In the genomic region with DNA sequence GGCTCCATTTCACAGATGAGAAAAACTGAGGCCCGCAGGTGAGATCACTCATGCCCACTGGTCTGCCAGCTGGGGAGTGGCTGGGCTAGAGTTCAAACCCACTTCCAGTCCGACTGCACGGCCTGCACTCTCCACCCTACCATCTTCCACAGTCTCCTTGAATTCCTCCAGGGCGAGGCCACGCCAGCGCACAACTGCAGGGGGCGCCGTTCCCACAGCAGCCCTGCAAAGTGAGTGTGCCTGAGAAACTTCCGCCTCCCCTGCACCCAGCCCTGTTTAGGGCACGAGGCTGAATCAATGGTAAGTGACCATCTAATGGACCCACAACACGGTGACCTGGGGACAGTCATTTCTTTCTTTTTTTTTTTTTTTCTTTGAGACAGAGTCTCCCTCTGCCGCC, we compare ENCODE assay signal across 1 cellular context.
A peak's percentile ranks its signal among the peaks of the same experiment; 100 is the strongest.
TF ChIP-seq lines count a peak whose summit lies in the region.

No MANE protein-coding gene starts in this region.

TF ChIP-seq in HepG2, 621 proteins besides CTCF, POLR2A, EP300 and RAD21:
- peak; percentile 60 for TF ChIP-seq ZNF629 (CRISPR knock-in tag; conservative IDR thresholded peaks at IDR 0.05)
- TF ChIP-seq, protein P1, sequence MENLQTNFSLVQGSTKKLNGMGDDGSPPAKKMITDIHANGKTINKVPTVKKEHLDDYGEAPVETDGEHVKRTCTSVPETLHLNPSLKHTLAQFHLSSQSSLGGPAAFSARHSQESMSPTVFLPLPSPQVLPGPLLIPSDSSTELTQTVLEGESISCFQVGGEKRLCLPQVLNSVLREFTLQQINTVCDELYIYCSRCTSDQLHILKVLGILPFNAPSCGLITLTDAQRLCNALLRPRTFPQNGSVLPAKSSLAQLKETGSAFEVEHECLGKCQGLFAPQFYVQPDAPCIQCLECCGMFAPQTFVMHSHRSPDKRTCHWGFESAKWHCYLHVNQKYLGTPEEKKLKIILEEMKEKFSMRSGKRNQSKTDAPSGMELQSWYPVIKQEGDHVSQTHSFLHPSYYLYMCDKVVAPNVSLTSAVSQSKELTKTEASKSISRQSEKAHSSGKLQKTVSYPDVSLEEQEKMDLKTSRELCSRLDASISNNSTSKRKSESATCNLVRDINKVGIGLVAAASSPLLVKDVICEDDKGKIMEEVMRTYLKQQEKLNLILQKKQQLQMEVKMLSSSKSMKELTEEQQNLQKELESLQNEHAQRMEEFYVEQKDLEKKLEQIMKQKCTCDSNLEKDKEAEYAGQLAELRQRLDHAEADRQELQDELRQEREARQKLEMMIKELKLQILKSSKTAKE (CRISPR knock-in tag; IDR thresholded peaks at IDR 0.05; ENCODE audit: borderline replicate concordance) = no peak
TF ChIP-seq in HepG2: peak in this region for 1.
